In the genomic region with DNA sequence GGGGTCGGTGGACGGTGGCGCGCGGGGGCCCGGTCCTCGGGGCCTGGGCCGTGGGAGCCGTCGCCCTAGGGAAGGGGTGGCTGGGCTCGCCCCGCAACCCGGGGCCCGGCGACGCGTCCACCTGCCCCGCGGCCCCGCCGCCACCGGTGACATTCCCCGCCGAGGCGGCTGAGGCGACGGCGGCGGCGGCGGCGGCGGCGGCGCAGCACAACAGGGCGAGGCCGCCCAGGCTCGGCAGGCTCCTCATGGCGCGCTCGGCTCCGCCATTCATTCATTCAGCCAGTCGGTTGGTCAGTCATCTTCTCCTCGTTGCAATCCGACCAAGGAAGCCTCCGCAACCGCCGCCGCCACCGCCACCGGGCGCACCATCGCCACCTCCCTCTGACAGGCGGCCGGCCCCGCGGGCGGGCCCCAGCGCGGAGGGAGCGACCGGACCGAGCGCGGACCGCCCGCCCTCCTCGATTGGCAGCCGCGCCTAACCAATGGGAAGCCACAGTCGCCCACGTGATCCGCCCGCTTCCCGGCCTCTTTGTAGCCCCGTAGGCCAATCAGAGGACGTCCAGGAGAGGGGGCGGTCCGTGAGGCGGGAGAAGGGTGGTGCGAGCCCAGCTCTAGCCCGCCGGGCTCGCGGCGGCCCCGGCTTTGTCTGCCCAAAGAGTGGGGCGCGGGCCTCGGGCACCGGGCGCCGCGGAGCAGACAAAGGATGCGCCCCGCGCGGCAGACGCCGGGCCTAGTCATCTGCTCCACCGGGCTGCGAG, we compare ENCODE assay signal across 1 cellular context.
TF ChIP-seq lines count a peak whose summit lies in the region.

Gene MEGF9, minus strand, starts transcription at position 383 of the 758 bp plus-strand sequence. Its CDS starts 112 bp downstream, at position 271.

TF ChIP-seq in SK-N-SH treated with all-trans-retinoic acid at 6 μM for 48 hours, 23 proteins besides CTCF, POLR2A, EP300 and RAD21 (continued from another document):
- TF ChIP-seq, protein P1, sequence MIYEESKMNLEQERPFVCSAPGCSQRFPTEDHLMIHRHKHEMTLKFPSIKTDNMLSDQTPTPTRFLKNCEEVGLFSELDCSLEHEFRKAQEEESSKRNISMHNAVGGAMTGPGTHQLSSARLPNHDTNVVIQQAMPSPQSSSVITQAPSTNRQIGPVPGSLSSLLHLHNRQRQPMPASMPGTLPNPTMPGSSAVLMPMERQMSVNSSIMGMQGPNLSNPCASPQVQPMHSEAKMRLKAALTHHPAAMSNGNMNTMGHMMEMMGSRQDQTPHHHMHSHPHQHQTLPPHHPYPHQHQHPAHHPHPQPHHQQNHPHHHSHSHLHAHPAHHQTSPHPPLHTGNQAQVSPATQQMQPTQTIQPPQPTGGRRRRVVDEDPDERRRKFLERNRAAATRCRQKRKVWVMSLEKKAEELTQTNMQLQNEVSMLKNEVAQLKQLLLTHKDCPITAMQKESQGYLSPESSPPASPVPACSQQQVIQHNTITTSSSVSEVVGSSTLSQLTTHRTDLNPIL (CRISPR knock-in tag; IDR thresholded peaks at IDR 0.05; ENCODE audit: low read depth) = no peak
- TF ChIP-seq, protein P2, sequence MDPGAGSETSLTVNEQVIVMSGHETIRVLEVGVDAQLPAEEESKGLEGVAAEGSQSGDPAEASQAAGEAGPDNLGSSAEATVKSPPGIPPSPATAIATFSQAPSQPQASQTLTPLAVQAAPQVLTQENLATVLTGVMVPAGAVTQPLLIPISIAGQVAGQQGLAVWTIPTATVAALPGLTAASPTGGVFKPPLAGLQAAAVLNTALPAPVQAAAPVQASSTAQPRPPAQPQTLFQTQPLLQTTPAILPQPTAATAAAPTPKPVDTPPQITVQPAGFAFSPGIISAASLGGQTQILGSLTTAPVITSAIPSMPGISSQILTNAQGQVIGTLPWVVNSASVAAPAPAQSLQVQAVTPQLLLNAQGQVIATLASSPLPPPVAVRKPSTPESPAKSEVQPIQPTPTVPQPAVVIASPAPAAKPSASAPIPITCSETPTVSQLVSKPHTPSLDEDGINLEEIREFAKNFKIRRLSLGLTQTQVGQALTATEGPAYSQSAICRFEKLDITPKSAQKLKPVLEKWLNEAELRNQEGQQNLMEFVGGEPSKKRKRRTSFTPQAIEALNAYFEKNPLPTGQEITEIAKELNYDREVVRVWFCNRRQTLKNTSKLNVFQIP (CRISPR knock-in tag; IDR thresholded peaks at IDR 0.05; ENCODE audit: borderline replicate concordance, low read depth) = no peak
